Comparison of ENCODE assay signal across 11 cellular contexts in genomic region chr17:28773736-28774135, GRCh38.
"Had no signal": no experiment of that assay in that cellular context is flagged by ENCODE, and none has a peak within 500 bp of the region (broad histone marks: within the 10 kb centered on the region; RNA-seq: fewer than 3 reads in every experiment).

No MANE protein-coding gene starts in this region.

- H3K9me3 Mint-ChIP-seq: dendritic cell treated with granulocyte-macrophage colony-stimulating factor and Interleukin-4, amounts not matched to agents 40 ng/mL and 50 ng/mL, for 4 days; T-cell had no signal

- DNase-seq: activated CD4-positive, alpha-beta T cell treated with anti-CD3 and anti-CD28 coated beads for 48 hours; activated effector memory CD4-positive, alpha-beta T cell treated with anti-CD3 and anti-CD28 coated beads, Interleukin-2, amount 50 U/mL, for 16 hours; caudate nucleus; small intestine; T-cell had no signal

- H3K4me3 Mint-ChIP-seq: dendritic cell treated with granulocyte-macrophage colony-stimulating factor and Interleukin-4, amounts not matched to agents 40 ng/mL and 50 ng/mL, for 4 days; T-cell had no signal

- H3K27me3 Mint-ChIP-seq: dendritic cell treated with granulocyte-macrophage colony-stimulating factor and Interleukin-4, amounts not matched to agents 40 ng/mL and 50 ng/mL, for 4 days; T-cell had no signal

- H3K27me3 ChIP-seq: neutrophil, right atrium auricular region, suprapubic skin had no signal

- H3K9me3 ChIP-seq: neutrophil, right atrium auricular region, suprapubic skin had no signal

- H3K36me3 Mint-ChIP-seq: T-cell had no signal

- ATAC-seq: T-cell had no signal

- H3K27ac Mint-ChIP-seq: dendritic cell treated with granulocyte-macrophage colony-stimulating factor and Interleukin-4, amounts not matched to agents 40 ng/mL and 50 ng/mL, for 4 days; T-cell had no signal

- H3K36me3 ChIP-seq: neutrophil, right atrium auricular region, suprapubic skin had no signal

- H3K4me3 ChIP-seq: right atrium auricular region, SK-N-MC, suprapubic skin had no signal

- H3K27ac ChIP-seq: neutrophil, right atrium auricular region, SK-N-MC, suprapubic skin, VCaP had no signal
